Comparison of ENCODE assay signal across 1 cellular context in the genomic region with DNA sequence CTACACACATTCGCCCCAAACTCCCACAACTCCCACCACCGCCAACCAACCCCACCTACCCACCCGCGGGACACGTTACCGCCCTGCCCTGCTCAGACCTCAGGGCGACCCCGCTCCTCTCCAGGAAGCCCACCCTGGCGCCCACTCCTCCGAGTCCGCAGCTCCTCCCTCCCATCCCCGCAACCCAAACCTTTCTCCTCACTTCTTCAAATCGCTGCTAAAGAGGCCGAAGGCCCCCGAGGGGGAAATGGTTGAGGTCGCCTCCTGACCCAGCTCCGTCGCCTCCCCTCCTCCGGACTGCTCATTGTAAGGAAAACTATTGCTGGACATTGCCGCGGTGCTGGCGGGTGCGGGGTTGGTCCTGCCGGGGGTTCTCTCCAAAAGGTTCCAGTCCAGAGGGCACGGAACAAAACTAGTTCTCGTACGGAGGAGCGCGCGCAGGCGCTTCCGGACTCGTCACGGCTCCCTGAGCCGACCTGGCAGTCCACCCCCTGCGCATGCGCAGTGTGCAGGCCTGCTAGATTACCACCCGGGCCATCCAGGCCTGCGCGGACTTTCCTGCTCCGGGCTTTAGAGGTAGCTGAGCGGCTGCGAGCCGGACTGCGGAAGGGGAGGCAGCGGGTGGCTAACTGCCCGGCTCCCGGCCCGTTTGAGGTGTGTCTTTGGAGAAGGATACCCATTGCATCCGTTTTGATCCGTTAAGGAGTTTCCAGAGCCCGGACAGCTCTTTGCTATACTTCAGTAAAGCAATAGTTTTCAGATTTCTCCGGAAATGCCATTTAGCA.
TF ChIP-seq lines count a peak whose summit lies in the region.

A gene with protein sequence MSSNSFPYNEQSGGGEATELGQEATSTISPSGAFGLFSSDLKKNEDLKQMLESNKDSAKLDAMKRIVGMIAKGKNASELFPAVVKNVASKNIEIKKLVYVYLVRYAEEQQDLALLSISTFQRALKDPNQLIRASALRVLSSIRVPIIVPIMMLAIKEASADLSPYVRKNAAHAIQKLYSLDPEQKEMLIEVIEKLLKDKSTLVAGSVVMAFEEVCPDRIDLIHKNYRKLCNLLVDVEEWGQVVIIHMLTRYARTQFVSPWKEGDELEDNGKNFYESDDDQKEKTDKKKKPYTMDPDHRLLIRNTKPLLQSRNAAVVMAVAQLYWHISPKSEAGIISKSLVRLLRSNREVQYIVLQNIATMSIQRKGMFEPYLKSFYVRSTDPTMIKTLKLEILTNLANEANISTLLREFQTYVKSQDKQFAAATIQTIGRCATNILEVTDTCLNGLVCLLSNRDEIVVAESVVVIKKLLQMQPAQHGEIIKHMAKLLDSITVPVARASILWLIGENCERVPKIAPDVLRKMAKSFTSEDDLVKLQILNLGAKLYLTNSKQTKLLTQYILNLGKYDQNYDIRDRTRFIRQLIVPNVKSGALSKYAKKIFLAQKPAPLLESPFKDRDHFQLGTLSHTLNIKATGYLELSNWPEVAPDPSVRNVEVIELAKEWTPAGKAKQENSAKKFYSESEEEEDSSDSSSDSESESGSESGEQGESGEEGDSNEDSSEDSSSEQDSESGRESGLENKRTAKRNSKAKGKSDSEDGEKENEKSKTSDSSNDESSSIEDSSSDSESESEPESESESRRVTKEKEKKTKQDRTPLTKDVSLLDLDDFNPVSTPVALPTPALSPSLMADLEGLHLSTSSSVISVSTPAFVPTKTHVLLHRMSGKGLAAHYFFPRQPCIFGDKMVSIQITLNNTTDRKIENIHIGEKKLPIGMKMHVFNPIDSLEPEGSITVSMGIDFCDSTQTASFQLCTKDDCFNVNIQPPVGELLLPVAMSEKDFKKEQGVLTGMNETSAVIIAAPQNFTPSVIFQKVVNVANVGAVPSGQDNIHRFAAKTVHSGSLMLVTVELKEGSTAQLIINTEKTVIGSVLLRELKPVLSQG (minus strand): TSS at position 449 of the 785 bp plus-strand sequence. CDS start 119 bp downstream, at position 330.

TF ChIP-seq in HepG2, 621 proteins besides CTCF, POLR2A, EP300 and RAD21 (continued from another document):
- TF ChIP-seq, protein P1, sequence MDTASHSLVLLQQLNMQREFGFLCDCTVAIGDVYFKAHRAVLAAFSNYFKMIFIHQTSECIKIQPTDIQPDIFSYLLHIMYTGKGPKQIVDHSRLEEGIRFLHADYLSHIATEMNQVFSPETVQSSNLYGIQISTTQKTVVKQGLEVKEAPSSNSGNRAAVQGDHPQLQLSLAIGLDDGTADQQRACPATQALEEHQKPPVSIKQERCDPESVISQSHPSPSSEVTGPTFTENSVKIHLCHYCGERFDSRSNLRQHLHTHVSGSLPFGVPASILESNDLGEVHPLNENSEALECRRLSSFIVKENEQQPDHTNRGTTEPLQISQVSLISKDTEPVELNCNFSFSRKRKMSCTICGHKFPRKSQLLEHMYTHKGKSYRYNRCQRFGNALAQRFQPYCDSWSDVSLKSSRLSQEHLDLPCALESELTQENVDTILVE (CRISPR knock-in tag; IDR thresholded peaks at IDR 0.05), result no peak; the same call in 1 of the 2 replicates
